ENCODE assay signal across 1 cellular context in the genomic region with DNA sequence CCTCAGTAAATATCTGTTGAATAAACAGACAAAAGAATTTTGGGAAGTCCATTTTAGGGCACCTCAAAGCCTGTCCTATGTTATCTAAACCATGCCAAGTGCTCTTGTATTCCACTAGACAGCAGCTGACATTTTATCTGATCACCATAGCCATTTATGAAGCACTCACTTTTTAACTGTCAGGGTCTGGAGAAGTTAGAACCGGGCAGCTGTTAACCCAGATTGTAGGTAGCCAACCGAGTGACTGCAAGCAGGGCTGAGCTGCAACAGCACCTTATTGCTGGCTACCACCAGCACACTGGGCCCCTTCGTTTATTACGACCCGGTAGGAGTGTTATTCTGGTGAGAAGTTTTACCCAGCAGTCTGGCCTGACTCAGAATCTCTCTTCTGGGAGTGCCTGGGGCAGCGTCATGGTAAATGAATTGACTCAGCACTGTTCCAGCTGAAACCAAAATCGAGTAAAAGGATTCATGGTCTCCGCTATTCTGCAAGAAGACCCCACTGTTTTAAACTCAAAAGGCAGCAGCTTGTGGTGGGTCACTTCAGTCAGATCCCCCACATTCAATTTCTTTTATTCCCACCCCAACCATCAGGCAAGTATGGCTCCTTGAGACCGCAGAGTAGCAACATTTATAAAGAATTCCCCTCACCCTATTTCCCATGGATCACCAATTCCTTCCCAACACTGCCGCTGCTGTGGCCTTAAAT.
TF ChIP-seq lines count a peak whose summit lies in the region.

No MANE protein-coding gene starts in this region.

TF ChIP-seq in HEK293, 187 proteins besides CTCF, POLR2A, EP300 and RAD21 (continued from another document):
- TF ChIP-seq, protein P1, sequence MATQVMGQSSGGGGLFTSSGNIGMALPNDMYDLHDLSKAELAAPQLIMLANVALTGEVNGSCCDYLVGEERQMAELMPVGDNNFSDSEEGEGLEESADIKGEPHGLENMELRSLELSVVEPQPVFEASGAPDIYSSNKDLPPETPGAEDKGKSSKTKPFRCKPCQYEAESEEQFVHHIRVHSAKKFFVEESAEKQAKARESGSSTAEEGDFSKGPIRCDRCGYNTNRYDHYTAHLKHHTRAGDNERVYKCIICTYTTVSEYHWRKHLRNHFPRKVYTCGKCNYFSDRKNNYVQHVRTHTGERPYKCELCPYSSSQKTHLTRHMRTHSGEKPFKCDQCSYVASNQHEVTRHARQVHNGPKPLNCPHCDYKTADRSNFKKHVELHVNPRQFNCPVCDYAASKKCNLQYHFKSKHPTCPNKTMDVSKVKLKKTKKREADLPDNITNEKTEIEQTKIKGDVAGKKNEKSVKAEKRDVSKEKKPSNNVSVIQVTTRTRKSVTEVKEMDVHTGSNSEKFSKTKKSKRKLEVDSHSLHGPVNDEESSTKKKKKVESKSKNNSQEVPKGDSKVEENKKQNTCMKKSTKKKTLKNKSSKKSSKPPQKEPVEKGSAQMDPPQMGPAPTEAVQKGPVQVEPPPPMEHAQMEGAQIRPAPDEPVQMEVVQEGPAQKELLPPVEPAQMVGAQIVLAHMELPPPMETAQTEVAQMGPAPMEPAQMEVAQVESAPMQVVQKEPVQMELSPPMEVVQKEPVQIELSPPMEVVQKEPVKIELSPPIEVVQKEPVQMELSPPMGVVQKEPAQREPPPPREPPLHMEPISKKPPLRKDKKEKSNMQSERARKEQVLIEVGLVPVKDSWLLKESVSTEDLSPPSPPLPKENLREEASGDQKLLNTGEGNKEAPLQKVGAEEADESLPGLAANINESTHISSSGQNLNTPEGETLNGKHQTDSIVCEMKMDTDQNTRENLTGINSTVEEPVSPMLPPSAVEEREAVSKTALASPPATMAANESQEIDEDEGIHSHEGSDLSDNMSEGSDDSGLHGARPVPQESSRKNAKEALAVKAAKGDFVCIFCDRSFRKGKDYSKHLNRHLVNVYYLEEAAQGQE (tag by site-specific recombination; IDR thresholded peaks at IDR 0.05), result no peak
- TF ChIP-seq, protein P2, sequence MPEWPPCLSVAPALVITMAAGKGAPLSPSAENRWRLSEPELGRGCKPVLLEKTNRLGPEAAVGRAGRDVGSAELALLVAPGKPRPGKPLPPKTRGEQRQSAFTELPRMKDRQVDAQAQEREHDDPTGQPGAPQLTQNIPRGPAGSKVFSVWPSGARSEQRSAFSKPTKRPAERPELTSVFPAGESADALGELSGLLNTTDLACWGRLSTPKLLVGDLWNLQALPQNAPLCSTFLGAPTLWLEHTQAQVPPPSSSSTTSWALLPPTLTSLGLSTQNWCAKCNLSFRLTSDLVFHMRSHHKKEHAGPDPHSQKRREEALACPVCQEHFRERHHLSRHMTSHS (tag by site-specific recombination; IDR thresholded peaks at IDR 0.05), result no peak
- TF ChIP-seq ZNF707 (tag by site-specific recombination; IDR thresholded peaks at IDR 0.05) (no peak), ZNF785 (tag by site-specific recombination; IDR thresholded peaks at IDR 0.05) (no peak), ZNF10 (tag by site-specific recombination; IDR thresholded peaks at IDR 0.05) (no peak), ZNF624 (tag by site-specific recombination; IDR thresholded peaks at IDR 0.05) (no peak)
